ENCODE assay signal across 9 cellular contexts in genomic region chr9:272251-273213, GRCh38. TPM values are rescaled to one million over a fixed set of nuclear protein-coding genes. Genes with fewer than 3 reads are reported as not detected.
A peak's percentile ranks its signal among the peaks of the same experiment; 100 is the strongest.
DNase-seq lines count a peak whose midpoint lies in the region; ATAC-seq, FAIRE-seq and TF ChIP-seq lines count a peak whose summit lies in the region.
"Had no signal": no experiment of that assay in that cellular context is flagged by ENCODE, and none has a peak within 500 bp of the region (broad histone marks: within the 10 kb centered on the region; RNA-seq: fewer than 3 reads in every experiment).

No MANE protein-coding gene starts in this region.

- peaks cover 4% of the 10 kb centered on the region; the same call in 2 of the 3 replicates for H3K9me3 ChIP-seq in GM12878 (replicated peaks; ENCODE audit: control insufficient read depth, insufficient read depth, low read length)

- POLR2A ChIA-PET in GM12878 (lab: Charles Lee), result interaction anchor here (0.6 to 1.2 kb wide), 3 partner anchors 23 to 553 kb away, joined by 3 to 4 read pairs (median 4); partner anchors contain the start of gene DOCK8

- SMC1A ChIA-PET in GM12878 (lab: Charles Lee; ENCODE audit: uncharacterized antibody, unreplicated experiment), result interaction anchor here (0.5 to 2.1 kb wide), 5 partner anchors 11 to 58 kb away, joined by 3 to 10 read pairs (median 3); partner anchors contain the start of gene DOCK8

- no peaks in the 10 kb centered on the region; the same call in 1 of the 2 replicates for H3K27me3 Mint-ChIP-seq in HFFc6 (ENCODE audit: insufficient read depth)

- in situ Hi-C loops in GM12878 (cut with MboI), result no loop called here

- no TSS peak for BruUV-seq in GM12878 (replicated peaks; lab: Mats Ljungman, UMichigan)

- no peaks in the 10 kb centered on the region for H3K27me3 ChIP-seq in GM12878 (replicated peaks in 1 of 2; ENCODE audit: control insufficient read depth in 2 of 2, insufficient read depth in 2 of 2, low read length in 1 of 2)

- H3K4me3 ChIP-seq in GM12878, result peak overlapping the region; percentile 70; the same call in 1 of the 2 replicates

- H3K27ac Mint-ChIP-seq in HFFc6, result no peak overlapping the region

- TF ChIP-seq RAD21 in GM12878 (IDR thresholded peaks at IDR 0.05; ENCODE audit: insufficient read depth, low read depth, low read length), result 0 out of 2 replicates have a peak, but pooled peaks have one; percentile 19

- H3K36me3 ChIP-seq in GM12878 (ENCODE audit: control insufficient read depth in 2 of 2, insufficient read depth in 2 of 2, low read length in 1 of 2), result peaks cover 0 to 2% of the 10 kb centered on the region in 2 experiments; a peak in 1 of 4 replicates

- peak; percentile 96 for ATAC-seq in GM19023 (IDR thresholded peaks at IDR 0.05; ENCODE audit: unreplicated experiment)
- peak; percentile 96 for ATAC-seq in HG03066 (IDR thresholded peaks at IDR 0.05; ENCODE audit: low read depth, unreplicated experiment)
- peak; percentile 97 for ATAC-seq in GM12878

- H2AFZ ChIP-seq in GM12878 (ENCODE audit: control insufficient read depth, low read depth, low read length), result peak overlapping the region; percentile 68

- H4K20me1 ChIP-seq in GM12878 (ENCODE audit: control insufficient read depth, insufficient read depth), result no peaks in the 10 kb centered on the region

- H3K4me2 ChIP-seq in GM12878 (ENCODE audit: control insufficient read depth, insufficient read depth), result peak overlapping the region; percentile 47

- peaks cover 5% of the 10 kb centered on the region for H3K4me1 ChIP-seq in GM12878 (ENCODE audit: control insufficient read depth, insufficient read depth, low read length)

- no peaks in the 10 kb centered on the region for H3K4me1 Mint-ChIP-seq in HFFc6 (ENCODE audit: low read depth)

- no peak for TF ChIP-seq EP300 in GM12878 (IDR thresholded peaks at IDR 0.05; ENCODE audit: borderline replicate concordance in 1 of 2, control insufficient read depth in 1 of 2, low read depth in 2 of 2, low read length in 2 of 2)

- CTCF ChIA-PET in GM12878 (lab: Yijun Ruan, JAX), result interaction anchor here (0.6 to 1.7 kb wide), 5 partner anchors 11 to 58 kb away, joined by 3 to 5 read pairs (median 4); partner anchors contain the start of gene DOCK8

- DNase-seq in T-helper 2 cell (peak; percentile 13 to 97 (median 60)), GM12878 (ENCODE audit: low read depth, low spot score) (peak; percentile 89), HFFc6 (no peak), amniotic stem cell (lab: John Stamatoyannopoulos, UW) (no peak), NCI-H2107 treated with DMSO at 0.1 percent for 48 hours (lab: John Stamatoyannopoulos, UW; ENCODE audit: unreplicated experiment) (no peak)
- DNase-seq in stimulated activated CD4-positive, alpha-beta T cell treated with anti-CD3 and anti-CD28 coated beads, Interleukin-4, amount 100 ng/mL, for 24 hours, result peak; percentile 77

- no peak overlapping the region for H3K4me3 Mint-ChIP-seq in HFFc6

- peaks cover 40% of the 10 kb centered on the region for H3K79me2 ChIP-seq in GM12878 (ENCODE audit: control insufficient read depth, insufficient read depth, low read length)

- RAD21 ChIA-PET in GM12878 (lab: Charles Lee; ENCODE audit: unreplicated experiment), result interaction anchor here (1.5 kb wide), 2 partner anchors 10 to 12 kb away, joined by 3 read pairs; no protein-coding TSS in a partner anchor

- intact Hi-C loops in GM12878 (cut with micrococcal nuclease; ENCODE audit: unreplicated experiment), result loop anchor here (2.0 kb wide), 1 partner anchor 58 kb away; the partner anchor contains the start of gene DOCK8

- 21% methylated on average over 17 of the region's 17 CpGs for WGBS in GM12878 (ENCODE audit: insufficient coverage, insufficient replicate concordance, low lambda C conversion rate, missing lambda C conversion rate)

- H3K27ac ChIP-seq in GM12878 (ENCODE audit: control insufficient read depth, insufficient read depth), result peak overlapping the region; percentile 88

- TF ChIP-seq CTCF in GM12878 (IDR thresholded peaks at IDR 0.05 in 2 of 3, conservative IDR thresholded peaks at IDR 0.05 in 1 of 3; ENCODE audit: control insufficient read depth in 2 of 3, extremely low read depth in 1 of 3, insufficient read depth in 1 of 3, low read depth in 3 of 3, low read length in 3 of 3) (no peak), HFFc6 (IDR thresholded peaks at IDR 0.05) (no peak)

- H3K9me3 Mint-ChIP-seq in HFFc6, result no peaks in the 10 kb centered on the region

- peak; percentile 73 for TF ChIP-seq POLR2A in GM12878 (IDR thresholded peaks at IDR 0.05; ENCODE audit: low read depth, low read length)

- peak; percentile 99 for FAIRE-seq in GM12878 (lab: Jason Lieb, UNC)
- FAIRE-seq: keratinocyte had no signal

- no peaks in the 10 kb centered on the region for H3K36me3 Mint-ChIP-seq in HFFc6 (ENCODE audit: low read depth)

- H3K9ac ChIP-seq in GM12878 (ENCODE audit: control insufficient read depth, insufficient read depth, low read length), result peak overlapping the region; percentile 75

TF ChIP-seq in GM12878, 131 proteins besides CTCF, POLR2A, EP300 and RAD21 (continues in another document):
- TF ChIP-seq SUZ12 (IDR thresholded peaks at IDR 0.05; ENCODE audit: unreplicated experiment) (no peak), ZBTB33 (IDR thresholded peaks at IDR 0.05) (no peak), STAT3 (IDR thresholded peaks at IDR 0.05; ENCODE audit: low read depth, low read length) (no peak), NBN (IDR thresholded peaks at IDR 0.05) (peak; percentile 62; the same call in 1 of the 2 replicates), RUNX3 (IDR thresholded peaks at IDR 0.05; ENCODE audit: low read length) (peak; percentile 79), ZNF687 (IDR thresholded peaks at IDR 0.05) (peak; percentile 68)

RNA-seq across cellular contexts. Expression of gene DOCK8, which starts 57.9 kb away (rescaled TPM):
- 224 and 231 TPM in 2 replicates for total RNA-seq in GM12878 (2013; cell fraction: nucleolus; rRNA removed)
- total RNA-seq in GM12878 (2014; rRNA removed) (44.9 and 48.3 TPM in 2 replicates), GM12878 (2014; rRNA removed; fragmentation: Illumina TruSeq; extraction: Trizol) (49.5 and 55.2 TPM in 2 replicates), GM12878 (2021) (90.6 and 100 TPM in 2 replicates)
- 28.4 TPM for polyA plus RNA-seq in GM12878 (2011; ENCODE audit: low read depth)
- polyA plus RNA-seq in GM12878 (2011; rRNA removed) (34.4 and 43.4 TPM in 2 replicates), GM12878 (2014; fragmentation: Illumina TruSeq; extraction: Trizol) (53.5 and 62.9 TPM in 2 replicates), GM12878 (2014; fragmentation: Nextera tagmentation; extraction: Ambion mirVana) (10 to 100 TPM; 35.4 to 35.6 TPM), GM12878 (2014; rRNA removed) (40.9 and 43.5 TPM in 2 replicates), GM12878 (2016; fragmentation: Nextera tagmentation; extraction: Ambion mirVana) (10 to 100 TPM; 43.9 to 45.6 TPM)
- polyA plus RNA-seq in GM12878 (2011; cell fraction: cytosol; rRNA removed), result 37.0 and 41.1 TPM in 2 replicates
- 47.0 and 53.7 TPM in 2 replicates for polyA plus RNA-seq in GM12878 (2011; cell fraction: nucleus; rRNA removed)
- 34.0 and 37.3 TPM in 2 replicates for polyA plus RNA-seq in GM12878 (2012)
- 101 and 114 TPM in 2 replicates for polyA minus RNA-seq in GM12878 (2011; rRNA and poly(A)+ RNA removed)
- 30.9 and 33.6 TPM in 2 replicates for polyA minus RNA-seq in GM12878 (2011; cell fraction: cytosol; rRNA and poly(A)+ RNA removed)
- 74.4 and 115 TPM in 2 replicates for polyA minus RNA-seq in GM12878 (2011; cell fraction: nucleus; rRNA and poly(A)+ RNA removed)
- total RNA-seq in HFFc6 (2021; fragmentation: NEBNext Ultra II Directional; extraction: Animal tissue kit (Norgen Biotek cat#: 25700)), result under 1 TPM; 0.05 to 0.34 (median 0.20) TPM

Comparison
In these comparisons a context has a peak if more than half of its experiments do, and no peak if none do; other contexts are left out.
1. DNase-seq: peak in T-helper 2 cell (5 of 5), GM12878 (single experiment) and stimulated activated CD4-positive, alpha-beta T cell treated with anti-CD3 and anti-CD28 coated beads, Interleukin-4, amount 100 ng/mL, for 24 hours (single experiment); none in HFFc6 (single experiment), amniotic stem cell (single experiment) and NCI-H2107 treated with DMSO at 0.1 percent for 48 hours (single experiment).
2. RNA of gene DOCK8, which starts 57.9 kb away (total RNA-seq): 44.9 to 231 TPM in GM12878; 0.05 to 0.34 TPM in HFFc6; every median in the first group is over 10 times any median in the second.
3. Peak in every context shown above with its lines, with median percentiles within 50 percentile points of each other: ATAC-seq.